Comparison of ENCODE assay signal across 39 cellular contexts in the genomic region with DNA sequence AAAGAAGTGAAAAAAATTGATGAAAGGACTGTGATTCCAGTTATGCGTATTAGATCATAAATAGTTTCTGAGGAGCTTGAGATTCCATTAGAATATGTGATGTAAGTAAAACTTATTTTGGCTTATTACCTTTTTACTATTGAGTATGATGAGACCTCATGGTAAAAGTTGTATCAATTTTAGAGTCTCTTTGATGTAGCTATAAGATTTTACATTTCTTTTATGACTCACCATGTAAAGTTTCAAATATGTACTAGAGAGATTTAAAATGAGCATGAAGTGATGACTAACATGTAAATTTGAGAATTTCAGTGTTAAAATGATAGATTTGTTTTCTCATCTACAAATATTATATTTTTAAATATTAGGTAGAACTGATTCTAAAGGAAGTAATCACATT.
"Had no signal": no experiment of that assay in that cellular context is flagged by ENCODE, and none has a peak within 500 bp of the region (broad histone marks: within the 10 kb centered on the region; RNA-seq: fewer than 3 reads in every experiment).

No MANE protein-coding gene starts in this region.

- H3K36me3 Mint-ChIP-seq: activated naive CD4-positive, alpha-beta T cell treated with anti-CD3 and anti-CD28 coated beads, Interleukin-2, amount 10 ng/mL, durations not matched to agents 7 days and 5 days; activated naive CD4-positive, alpha-beta T cell treated with anti-CD3 and anti-CD28 coated beads, Interleukin-2, amount 50 U/mL, for 24 hours; activated naive CD8-positive, alpha-beta T cell; activated naive CD8-positive, alpha-beta T cell treated with anti-CD3 and anti-CD28 coated beads for 36 hours; activated naive CD8-positive, alpha-beta T cell treated with anti-CD3 and anti-CD28 coated beads, Interleukin-2, amount 10 ng/mL, durations not matched to agents 7 days and 5 days; brain had no signal

- DNase-seq: activated effector memory CD4-positive, alpha-beta T cell treated with anti-CD3 and anti-CD28 coated beads, Interleukin-2, amount 50 U/mL, for 16 hours; activated effector memory CD4-positive, alpha-beta T cell treated with Interleukin-2 at 50 U/mL for 16 hours; activated gamma-delta T cell; activated gamma-delta T cell treated with Interleukin-2 at 50 U/mL for 16 hours; activated naive CD4-positive, alpha-beta T cell treated with anti-CD3 and anti-CD28 coated beads for 36 hours; activated naive CD4-positive, alpha-beta T cell treated with anti-CD3 and anti-CD28 coated beads, Interleukin-2, amount 10 ng/mL, durations not matched to agents 7 days and 5 days; activated naive CD4-positive, alpha-beta T cell treated with anti-CD3 and anti-CD28 coated beads, Interleukin-2, amount 50 U/mL, for 16 hours; activated naive CD4-positive, alpha-beta T cell treated with Interleukin-2 at 50 U/mL for 16 hours; activated naive CD8-positive, alpha-beta T cell treated with anti-CD3 and anti-CD28 coated beads for 36 hours; activated naive CD8-positive, alpha-beta T cell treated with anti-CD3 and anti-CD28 coated beads, Interleukin-2, amount 10 ng/mL, durations not matched to agents 7 days and 5 days; activated naive CD8-positive, alpha-beta T cell treated with anti-CD3 and anti-CD28 coated beads, Interleukin-2, amount 50 U/mL, for 24 hours; activated T-cell treated with anti-CD3 and anti-CD28 coated beads, Interleukin-2, amount 50 U/mL, for 24 hours; activated T-cell treated with anti-CD3 and anti-CD28 coated beads, Interleukin-2, amount 50 U/mL, for 4 hours; activated T-cell treated with anti-CD3 and anti-CD28 coated beads, Interleukin-2, amount 50 U/mL, for 48 hours; activated T-cell treated with anti-CD3 and anti-CD28 coated beads, Interleukin-2, amount 50 U/mL, for 72 hours; adrenal gland; amniotic stem cell; amygdala; anterior cingulate cortex; aorta; body of pancreas; brain microvascular endothelial cell; caudate nucleus; central memory CD4-positive, alpha-beta T cell; cerebellar nuclear complex; colonic mucosa had no signal

- ATAC-seq: activated naive CD8-positive, alpha-beta T cell treated with anti-CD3 and anti-CD28 coated beads, Interleukin-2, amount 50 U/mL, for 24 hours; activated T-helper 17 cell treated with anti-CD3 and anti-CD28 coated beads, Interleukin-2, amount 50 U/mL, for 72 hours; body of pancreas had no signal

- H3K4me1 Mint-ChIP-seq: activated naive CD4-positive, alpha-beta T cell treated with anti-CD3 and anti-CD28 coated beads, Interleukin-2, amount 10 ng/mL, durations not matched to agents 7 days and 5 days; activated naive CD8-positive, alpha-beta T cell treated with anti-CD3 and anti-CD28 coated beads, Interleukin-2, amount 10 ng/mL, durations not matched to agents 7 days and 5 days; activated T-helper 17 cell treated with anti-CD3 and anti-CD28 coated beads, Interleukin-2, amount 50 U/mL, for 72 hours; brain; central memory CD8-positive, alpha-beta T cell had no signal

- H3K36me3 ChIP-seq: adrenal gland, ascending aorta, brain microvascular endothelial cell, breast epithelium, cardiac muscle cell, colonic mucosa had no signal

- H3K4me1 ChIP-seq: adrenal gland, ascending aorta, body of pancreas, breast epithelium, colonic mucosa had no signal

- H3K4me3 ChIP-seq: adrenal gland, ascending aorta, body of pancreas, breast epithelium, cardiac muscle cell, colonic mucosa had no signal

- H3K4me3 Mint-ChIP-seq: activated naive CD4-positive, alpha-beta T cell treated with anti-CD3 and anti-CD28 coated beads for 36 hours; activated naive CD4-positive, alpha-beta T cell treated with anti-CD3 and anti-CD28 coated beads, Interleukin-2, amount 10 ng/mL, durations not matched to agents 7 days and 5 days; activated naive CD4-positive, alpha-beta T cell treated with anti-CD3 and anti-CD28 coated beads, Interleukin-2, amount 50 U/mL, for 24 hours; activated naive CD8-positive, alpha-beta T cell; activated naive CD8-positive, alpha-beta T cell treated with anti-CD3 and anti-CD28 coated beads for 36 hours; activated naive CD8-positive, alpha-beta T cell treated with anti-CD3 and anti-CD28 coated beads, Interleukin-2, amount 10 ng/mL, durations not matched to agents 7 days and 5 days; activated naive CD8-positive, alpha-beta T cell treated with anti-CD3 and anti-CD28 coated beads, Interleukin-2, amount 50 U/mL, for 24 hours; activated T-cell treated with anti-CD3 and anti-CD28 coated beads, Interleukin-2, amount 50 U/mL, for 24 hours; activated T-cell treated with anti-CD3 and anti-CD28 coated beads, Interleukin-2, amount 50 U/mL, for 4 hours; activated T-cell treated with anti-CD3 and anti-CD28 coated beads, Interleukin-2, amount 50 U/mL, for 72 hours; activated T-helper 1 cell treated with anti-CD3 and anti-CD28 coated beads, Interleukin-12 subunit alpha, Interleukin-12 subunit beta, Interleukin-2, Interleukin-4 antibody, amounts not matched to agents 30 ng/mL and 10 ng/mL and 1 ng/mL, durations not matched to agents 14 hours and 24 hours and 36 hours; activated T-helper 17 cell treated with anti-CD3 and anti-CD28 coated beads, Interleukin-2, amount 50 U/mL, for 72 hours; brain; central memory CD8-positive, alpha-beta T cell had no signal

- H3K9me3 Mint-ChIP-seq: activated naive CD4-positive, alpha-beta T cell treated with anti-CD3 and anti-CD28 coated beads for 36 hours; activated naive CD4-positive, alpha-beta T cell treated with anti-CD3 and anti-CD28 coated beads, Interleukin-2, amount 10 ng/mL, durations not matched to agents 7 days and 5 days; activated naive CD8-positive, alpha-beta T cell treated with anti-CD3 and anti-CD28 coated beads, Interleukin-2, amount 10 ng/mL, durations not matched to agents 7 days and 5 days; activated naive CD8-positive, alpha-beta T cell treated with anti-CD3 and anti-CD28 coated beads, Interleukin-2, amount 50 U/mL, for 24 hours; activated T-cell treated with anti-CD3 and anti-CD28 coated beads, Interleukin-2, amount 50 U/mL, for 24 hours; activated T-cell treated with anti-CD3 and anti-CD28 coated beads, Interleukin-2, amount 50 U/mL, for 4 hours; activated T-helper 17 cell treated with anti-CD3 and anti-CD28 coated beads, Interleukin-2, amount 50 U/mL, for 72 hours; activated T-helper 2 cell treated with anti-CD3 and anti-CD28 coated beads, Interferon-gamma antibody, Interleukin-2, Interleukin-4, amounts not matched to agents 10 μg/mL and 5 μg/mL and 100 μg/mL, durations not matched to agents 14 hours and 24 hours and 36 hours; brain; central memory CD8-positive, alpha-beta T cell had no signal

- H3K27ac Mint-ChIP-seq: activated naive CD4-positive, alpha-beta T cell treated with anti-CD3 and anti-CD28 coated beads for 36 hours; activated naive CD4-positive, alpha-beta T cell treated with anti-CD3 and anti-CD28 coated beads, Interleukin-2, amount 10 ng/mL, durations not matched to agents 7 days and 5 days; activated naive CD4-positive, alpha-beta T cell treated with anti-CD3 and anti-CD28 coated beads, Interleukin-2, amount 50 U/mL, for 24 hours; activated naive CD8-positive, alpha-beta T cell; activated naive CD8-positive, alpha-beta T cell treated with anti-CD3 and anti-CD28 coated beads for 36 hours; activated naive CD8-positive, alpha-beta T cell treated with anti-CD3 and anti-CD28 coated beads, Interleukin-2, amount 10 ng/mL, durations not matched to agents 7 days and 5 days; activated naive CD8-positive, alpha-beta T cell treated with anti-CD3 and anti-CD28 coated beads, Interleukin-2, amount 50 U/mL, for 24 hours; activated T-cell treated with anti-CD3 and anti-CD28 coated beads, Interleukin-2, amount 50 U/mL, for 24 hours; activated T-cell treated with anti-CD3 and anti-CD28 coated beads, Interleukin-2, amount 50 U/mL, for 72 hours; activated T-helper 1 cell treated with anti-CD3 and anti-CD28 coated beads, Interleukin-12 subunit alpha, Interleukin-12 subunit beta, Interleukin-2, Interleukin-4 antibody, amounts not matched to agents 30 ng/mL and 10 ng/mL and 1 ng/mL, durations not matched to agents 14 hours and 24 hours and 36 hours; activated T-helper 17 cell treated with anti-CD3 and anti-CD28 coated beads, Interleukin-2, amount 50 U/mL, for 72 hours; activated T-helper 2 cell treated with anti-CD3 and anti-CD28 coated beads, Interferon-gamma antibody, Interleukin-2, Interleukin-4, amounts not matched to agents 10 μg/mL and 5 μg/mL and 100 μg/mL, durations not matched to agents 14 hours and 24 hours and 36 hours; brain had no signal

- H3K27me3 ChIP-seq: adrenal gland, ascending aorta, body of pancreas, brain microvascular endothelial cell, breast epithelium, colonic mucosa had no signal

- FAIRE-seq: astrocyte, bronchial epithelial cell, colon had no signal

- H3K27me3 Mint-ChIP-seq: activated naive CD4-positive, alpha-beta T cell treated with anti-CD3 and anti-CD28 coated beads, Interleukin-2, amount 10 ng/mL, durations not matched to agents 7 days and 5 days; central memory CD8-positive, alpha-beta T cell had no signal

- H3K27ac ChIP-seq: adrenal gland, ascending aorta, body of pancreas, brain microvascular endothelial cell, breast epithelium, cardiac muscle cell, colonic mucosa had no signal

- H3K9me3 ChIP-seq: adrenal gland, ascending aorta, body of pancreas, breast epithelium, colonic mucosa had no signal
